ENCODE assay signal across 12 cellular contexts in the genomic region with DNA sequence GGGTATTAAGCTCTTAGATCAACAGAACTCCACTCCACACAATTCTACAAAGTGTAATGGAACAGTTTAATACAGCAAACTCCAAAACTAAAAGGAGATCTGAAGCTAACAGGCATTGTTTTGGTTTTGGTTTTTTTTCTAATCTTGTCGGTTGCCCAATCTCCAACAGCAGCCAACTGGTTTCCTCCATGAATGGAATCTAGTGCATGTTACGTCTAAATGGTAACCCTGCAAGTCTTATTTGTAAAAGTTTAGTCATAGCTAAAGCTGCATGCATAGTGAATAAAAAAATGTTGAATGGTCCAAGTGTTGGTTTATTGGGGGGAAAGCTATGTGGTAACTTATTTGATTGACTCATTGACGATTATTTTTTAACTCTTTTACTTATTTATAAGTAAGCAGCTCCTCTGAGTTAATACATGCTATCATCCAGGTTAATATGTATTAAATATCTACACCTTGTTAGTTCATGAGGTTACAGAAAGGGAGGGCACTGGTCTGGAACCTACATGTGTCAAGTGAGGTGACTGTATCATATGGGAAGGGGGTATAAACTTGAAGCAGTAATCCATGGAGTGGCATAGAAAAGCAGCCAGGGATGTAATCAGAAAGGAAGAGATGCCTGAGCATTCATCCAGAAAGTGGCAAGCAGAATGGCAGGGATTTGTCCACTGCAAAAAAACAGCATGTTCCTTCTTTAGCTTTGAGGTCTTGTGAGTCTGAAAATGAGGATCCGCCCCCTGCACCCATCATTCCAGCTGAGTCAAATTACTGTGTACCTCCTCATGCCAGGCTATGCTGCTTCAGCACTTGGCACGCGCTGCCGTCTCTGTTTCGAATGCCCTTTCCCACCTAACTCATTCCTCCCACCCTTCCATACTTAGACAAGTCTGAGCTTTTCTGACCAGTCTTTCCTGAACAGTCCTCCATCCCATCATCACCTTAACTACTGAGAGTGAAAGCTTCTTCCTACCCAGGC.
DNase-seq lines count a peak whose midpoint lies in the region; ATAC-seq, FAIRE-seq and TF ChIP-seq lines count a peak whose summit lies in the region.
"Had no signal": no experiment of that assay in that cellular context is flagged by ENCODE, and none has a peak within 500 bp of the region (broad histone marks: within the 10 kb centered on the region; RNA-seq: fewer than 3 reads in every experiment).

No MANE protein-coding gene starts in this region.

- DNase-seq in CD1c-positive myeloid dendritic cell (ENCODE audit: extremely low spot score): peak; percentile 53
- peak; percentile 92 for DNase-seq in RCC 7860 (ENCODE audit: low spot score)
- peak; percentile 76 for DNase-seq in fibroblast of villous mesenchyme (ENCODE audit: low read depth)
- DNase-seq in psoas muscle: peak; percentile 39 to 57
- DNase-seq in activated T-cell treated with anti-CD3 and anti-CD28 coated beads, Interleukin-2, amount 50 U/mL, for 4 hours: no peak
- DNase-seq: activated CD8-positive, alpha-beta T cell treated with anti-CD3 and anti-CD28 coated beads for 36 hours; Caco-2; NCI-H2029 had no signal

- H3K4me3 ChIP-seq in fibroblast of villous mesenchyme (ENCODE audit: low read depth, low read length) (no peak overlapping the region), psoas muscle (no peak overlapping the region)
- H3K4me3 ChIP-seq: SJSA1 had no signal

- peak; percentile 41 to 67 (median 54) for ATAC-seq in psoas muscle
- ATAC-seq in activated T-cell treated with anti-CD3 and anti-CD28 coated beads, Interleukin-2, amount 50 U/mL, for 4 hours: no peak
- ATAC-seq in GM21390 (IDR thresholded peaks at IDR 0.05; ENCODE audit: unreplicated experiment): no peak
- ATAC-seq in GM21737 (IDR thresholded peaks at IDR 0.05; ENCODE audit: unreplicated experiment): no peak
- no peak for ATAC-seq in HG03159 (IDR thresholded peaks at IDR 0.05; ENCODE audit: unreplicated experiment)
- ATAC-seq: activated CD8-positive, alpha-beta T cell treated with anti-CD3 and anti-CD28 coated beads for 36 hours had no signal

- no peaks in the 10 kb centered on the region for H3K4me1 ChIP-seq in psoas muscle
- H3K4me1 ChIP-seq: Caco-2 had no signal

- FAIRE-seq in RCC 7860 (lab: Jason Lieb, UNC): peak; percentile 97

- no peak for TF ChIP-seq CTCF in fibroblast of villous mesenchyme (IDR thresholded peaks at IDR 0.05; ENCODE audit: insufficient read depth, low read depth, low read length)
- no peak for TF ChIP-seq CTCF in psoas muscle (IDR thresholded peaks at IDR 0.05)

- H3K4me1 Mint-ChIP-seq in activated T-cell treated with anti-CD3 and anti-CD28 coated beads, Interleukin-2, amount 50 U/mL, for 4 hours (ENCODE audit: low read depth): no peaks in the 10 kb centered on the region

- H3K36me3 Mint-ChIP-seq in activated T-cell treated with anti-CD3 and anti-CD28 coated beads, Interleukin-2, amount 50 U/mL, for 4 hours (ENCODE audit: insufficient read depth): no peaks in the 10 kb centered on the region

- H3K4me3 Mint-ChIP-seq in activated T-cell treated with anti-CD3 and anti-CD28 coated beads, Interleukin-2, amount 50 U/mL, for 4 hours: no peak overlapping the region
- H3K4me3 Mint-ChIP-seq: activated CD8-positive, alpha-beta T cell treated with anti-CD3 and anti-CD28 coated beads for 36 hours had no signal

- H3K27me3 ChIP-seq in psoas muscle (ENCODE audit: insufficient read depth in 3 of 3, low read length in 2 of 3): no peaks in the 10 kb centered on the region
- H3K27me3 ChIP-seq: SJSA1 had no signal

- H3K36me3 ChIP-seq in psoas muscle (ENCODE audit: insufficient read depth in 1 of 2, low read depth in 1 of 2): no peaks in the 10 kb centered on the region
- H3K36me3 ChIP-seq: SJSA1 had no signal

- H3K27ac ChIP-seq in psoas muscle: no peak overlapping the region

- H3K9me3 ChIP-seq in psoas muscle: no peaks in the 10 kb centered on the region
- H3K9me3 ChIP-seq: Caco-2, SJSA1 had no signal

- H3K9me3 Mint-ChIP-seq in activated T-cell treated with anti-CD3 and anti-CD28 coated beads, Interleukin-2, amount 50 U/mL, for 4 hours: no peaks in the 10 kb centered on the region
- H3K9me3 Mint-ChIP-seq: activated CD8-positive, alpha-beta T cell treated with anti-CD3 and anti-CD28 coated beads for 36 hours had no signal

- WGBS in psoas muscle, 3 donors: 46 to 56% (median 49%) methylated on average over 8 of the region's 8 CpGs

- no peaks in the 10 kb centered on the region for H3K27me3 Mint-ChIP-seq in activated T-cell treated with anti-CD3 and anti-CD28 coated beads, Interleukin-2, amount 50 U/mL, for 4 hours (ENCODE audit: low read depth)
- H3K27me3 Mint-ChIP-seq: activated CD8-positive, alpha-beta T cell treated with anti-CD3 and anti-CD28 coated beads for 36 hours had no signal

- intact Hi-C loops in psoas muscle (cut with DNase I): loop anchor here in 1 of 2 donors (10.0 kb wide), 1 partner anchor 55 kb away; no protein-coding TSS in a partner anchor

Comparison
In these comparisons a context has a peak if more than half of its experiments do, and no peak if none do; other contexts are left out.
1. ATAC-seq: peak in psoas muscle (4 of 4); none in activated T-cell treated with anti-CD3 and anti-CD28 coated beads, Interleukin-2, amount 50 U/mL, for 4 hours (0 of 2), GM21390 (single experiment), GM21737 (single experiment) and HG03159 (single experiment).